In the genomic region with DNA sequence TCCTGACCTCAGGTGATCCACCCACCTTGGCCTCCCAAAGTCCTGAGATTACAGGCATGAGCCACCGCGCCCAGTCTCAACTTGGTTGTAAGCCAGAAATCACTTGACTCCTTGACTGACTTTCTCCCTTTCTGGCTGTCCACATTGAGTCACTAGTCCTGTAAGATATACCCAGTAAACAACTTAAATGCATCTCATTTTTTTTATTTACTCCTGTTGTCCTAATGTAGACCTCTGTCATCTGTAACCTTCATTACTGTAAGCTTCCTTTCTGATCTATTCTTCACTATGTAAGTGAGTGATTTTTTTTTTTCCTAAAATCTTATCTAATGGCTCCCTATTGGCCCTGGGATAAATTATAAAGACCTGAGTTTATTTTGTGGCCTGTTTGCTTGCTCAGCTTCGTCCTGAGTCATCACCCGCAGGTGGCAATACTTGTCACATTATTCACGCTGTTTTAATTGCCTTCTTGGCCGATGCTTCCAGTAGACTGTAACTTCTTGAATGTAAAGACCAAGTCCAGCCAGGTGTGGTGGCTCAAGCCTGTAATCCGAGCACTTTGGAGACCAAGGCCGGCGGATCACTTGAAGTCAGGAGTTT, we compare ENCODE assay signal across 9 cellular contexts. TPM values are rescaled to one million over a fixed set of nuclear protein-coding genes. Genes with fewer than 3 reads are reported as not detected.
A peak's percentile ranks its signal among the peaks of the same experiment; 100 is the strongest.
DNase-seq lines count a peak whose midpoint lies in the region; ATAC-seq and TF ChIP-seq lines count a peak whose summit lies in the region.
"Had no signal": no experiment of that assay in that cellular context is flagged by ENCODE, and none has a peak within 500 bp of the region (broad histone marks: within the 10 kb centered on the region; RNA-seq: fewer than 3 reads in every experiment).

No MANE protein-coding gene starts in this region.

- no peaks in the 10 kb centered on the region for H3K27me3 Mint-ChIP-seq in activated T-helper 1 cell treated with anti-CD3 and anti-CD28 coated beads, Interleukin-12 subunit alpha, Interleukin-12 subunit beta, Interleukin-2, Interleukin-4 antibody, amounts not matched to agents 30 ng/mL and 10 ng/mL and 1 ng/mL, durations not matched to agents 14 hours and 24 hours and 36 hours (ENCODE audit: insufficient read depth)
- H3K27me3 Mint-ChIP-seq in activated CD4-positive, alpha-beta T cell treated with anti-CD3 and anti-CD28 coated beads, Interleukin-2, amount 10 ng/mL, durations not matched to agents 7 days and 5 days = no peaks in the 10 kb centered on the region

- H3K36me3 Mint-ChIP-seq in activated T-helper 1 cell treated with anti-CD3 and anti-CD28 coated beads, Interleukin-12 subunit alpha, Interleukin-12 subunit beta, Interleukin-2, Interleukin-4 antibody, amounts not matched to agents 30 ng/mL and 10 ng/mL and 1 ng/mL, durations not matched to agents 14 hours and 24 hours and 36 hours (ENCODE audit: low read depth) = peaks cover 18% of the 10 kb centered on the region
- H3K36me3 Mint-ChIP-seq in activated CD4-positive, alpha-beta T cell treated with anti-CD3 and anti-CD28 coated beads, Interleukin-2, amount 10 ng/mL, durations not matched to agents 7 days and 5 days (ENCODE audit: low read depth) = peaks cover 32% of the 10 kb centered on the region

- WGBS in lower leg skin, 2 donors = 56 to 67% methylated on average over 9 of the region's 9 CpGs

- TF ChIP-seq POLR2A in lower leg skin (IDR thresholded peaks at IDR 0.05) = no peak

- peak; percentile 91 for ATAC-seq in mucosa of descending colon

- no peak overlapping the region for H3K4me3 ChIP-seq in mucosa of descending colon
- no peak overlapping the region for H3K4me3 ChIP-seq in lower leg skin (ENCODE audit: low read depth, poor library complexity, severe bottlenecking)

- H3K4me1 ChIP-seq in mucosa of descending colon (ENCODE audit: low read depth) = peaks cover 52% of the 10 kb centered on the region

- peaks cover 39% of the 10 kb centered on the region for H3K4me1 Mint-ChIP-seq in activated T-helper 1 cell treated with anti-CD3 and anti-CD28 coated beads, Interleukin-12 subunit alpha, Interleukin-12 subunit beta, Interleukin-2, Interleukin-4 antibody, amounts not matched to agents 30 ng/mL and 10 ng/mL and 1 ng/mL, durations not matched to agents 14 hours and 24 hours and 36 hours (ENCODE audit: low read depth)
- peaks cover 41% of the 10 kb centered on the region for H3K4me1 Mint-ChIP-seq in activated CD4-positive, alpha-beta T cell treated with anti-CD3 and anti-CD28 coated beads, Interleukin-2, amount 10 ng/mL, durations not matched to agents 7 days and 5 days

- CTCF ChIA-PET in activated CD4-positive, alpha-beta T cell treated with anti-CD3 and anti-CD28 coated beads, Interleukin-2, amount 10 ng/mL, durations not matched to agents 7 days and 5 days (lab: Charles Lee) = no interaction called here

- no peak overlapping the region for H3K27ac Mint-ChIP-seq in activated T-helper 1 cell treated with anti-CD3 and anti-CD28 coated beads, Interleukin-12 subunit alpha, Interleukin-12 subunit beta, Interleukin-2, Interleukin-4 antibody, amounts not matched to agents 30 ng/mL and 10 ng/mL and 1 ng/mL, durations not matched to agents 14 hours and 24 hours and 36 hours
- no peak overlapping the region for H3K27ac Mint-ChIP-seq in activated CD4-positive, alpha-beta T cell treated with anti-CD3 and anti-CD28 coated beads, Interleukin-2, amount 10 ng/mL, durations not matched to agents 7 days and 5 days

- intact Hi-C loops in mucosa of descending colon (cut with DNase I, micrococcal nuclease) = no loop called here
- intact Hi-C loops in activated T-helper 1 cell treated with anti-CD3 and anti-CD28 coated beads, Interleukin-12 subunit alpha, Interleukin-12 subunit beta, Interleukin-2, Interleukin-4 antibody, amounts not matched to agents 30 ng/mL and 10 ng/mL and 1 ng/mL, durations not matched to agents 14 hours and 24 hours and 36 hours (cut with micrococcal nuclease) = no loop called here
- intact Hi-C loops in lower leg skin (cut with DNase I; ENCODE audit: low total_unique reads) = no loop called here

- no peaks in the 10 kb centered on the region for H3K9me3 Mint-ChIP-seq in activated T-helper 1 cell treated with anti-CD3 and anti-CD28 coated beads, Interleukin-12 subunit alpha, Interleukin-12 subunit beta, Interleukin-2, Interleukin-4 antibody, amounts not matched to agents 30 ng/mL and 10 ng/mL and 1 ng/mL, durations not matched to agents 14 hours and 24 hours and 36 hours
- peaks cover 2% of the 10 kb centered on the region for H3K9me3 Mint-ChIP-seq in activated CD4-positive, alpha-beta T cell treated with anti-CD3 and anti-CD28 coated beads, Interleukin-2, amount 10 ng/mL, durations not matched to agents 7 days and 5 days

- no peak overlapping the region for H3K4me3 Mint-ChIP-seq in activated T-helper 1 cell treated with anti-CD3 and anti-CD28 coated beads, Interleukin-12 subunit alpha, Interleukin-12 subunit beta, Interleukin-2, Interleukin-4 antibody, amounts not matched to agents 30 ng/mL and 10 ng/mL and 1 ng/mL, durations not matched to agents 14 hours and 24 hours and 36 hours
- no peak overlapping the region for H3K4me3 Mint-ChIP-seq in activated CD4-positive, alpha-beta T cell treated with anti-CD3 and anti-CD28 coated beads, Interleukin-2, amount 10 ng/mL, durations not matched to agents 7 days and 5 days

- H3K9me3 ChIP-seq in mucosa of descending colon = no peaks in the 10 kb centered on the region

- TF ChIP-seq CTCF in mucosa of descending colon (IDR thresholded peaks at IDR 0.05) (no peak), lower leg skin (IDR thresholded peaks at IDR 0.05) (no peak)

- DNase-seq in COLO668 (lab: John Stamatoyannopoulos, UW; ENCODE audit: unreplicated experiment) = peak; percentile 10
- peak; percentile 78 for DNase-seq in HT1080 (ENCODE audit: low read depth)
- peak; percentile 84 for DNase-seq in astrocyte of the hippocampus (ENCODE audit: low read depth, low spot score)
- DNase-seq in mucosa of descending colon = peak in 1 of 3 donors; percentile 39
- DNase-seq in activated T-helper 1 cell treated with anti-CD3 and anti-CD28 coated beads, Interleukin-12 subunit alpha, Interleukin-12 subunit beta, Interleukin-2, Interleukin-4 antibody, amounts not matched to agents 30 ng/mL and 10 ng/mL and 1 ng/mL, durations not matched to agents 14 hours and 24 hours and 36 hours (ENCODE audit: low spot score) = no peak
- no peak for DNase-seq in lower leg skin (ENCODE audit: low spot score in 2 of 2)
- DNase-seq in activated CD4-positive, alpha-beta T cell treated with anti-CD3 and anti-CD28 coated beads, Interleukin-2, amount 10 ng/mL, durations not matched to agents 7 days and 5 days = no peak
- DNase-seq in NCI-H187 (lab: John Stamatoyannopoulos, UW) = no peak
- DNase-seq: MV-4-11 had no signal

- no peaks in the 10 kb centered on the region for H3K36me3 ChIP-seq in mucosa of descending colon (ENCODE audit: low read depth)

- POLR2A ChIA-PET in activated CD4-positive, alpha-beta T cell treated with anti-CD3 and anti-CD28 coated beads, Interleukin-2, amount 10 ng/mL, durations not matched to agents 7 days and 5 days (lab: Charles Lee) = no interaction called here

RNA-seq across cellular contexts. Expression of a gene that starts 41.0 kb away (rescaled TPM):
- total RNA-seq in HT1080 (2014; rRNA removed; shearing (Covaris generic)) = 60.6 and 92.9 TPM in 2 replicates
- polyA plus RNA-seq in HT1080 (2015; cell fraction: cytosol; rRNA removed) = 64.9 and 84.3 TPM in 2 replicates
- 119 and 136 TPM in 2 replicates for polyA plus RNA-seq in HT1080 (2015; cell fraction: nucleus; rRNA removed)
- total RNA-seq in mucosa of descending colon (100 to 1,000 TPM; 108 to 142 (median 112) TPM), lower leg skin (100 to 1,000 TPM in 1 of 4 donors, 10 to 100 TPM in 3; 58.7 to 121 (median 94.6) TPM)
- total RNA-seq in activated T-helper 1 cell treated with anti-CD3 and anti-CD28 coated beads, Interleukin-12 subunit alpha, Interleukin-12 subunit beta, Interleukin-2, Interleukin-4 antibody, amounts not matched to agents 30 ng/mL and 10 ng/mL and 1 ng/mL, durations not matched to agents 14 hours and 24 hours and 36 hours = 167 TPM in 2 replicates
- 100 to 1,000 TPM; 165 to 169 TPM for total RNA-seq in activated CD4-positive, alpha-beta T cell treated with anti-CD3 and anti-CD28 coated beads, Interleukin-2, amount 10 ng/mL, durations not matched to agents 7 days and 5 days

Comparison
In these comparisons a context has a peak if more than half of its experiments do, and no peak if none do; other contexts are left out.
1. DNase-seq: peak in COLO668 (single experiment), HT1080 (single experiment) and astrocyte of the hippocampus (single experiment); none in activated T-helper 1 cell treated with anti-CD3 and anti-CD28 coated beads, Interleukin-12 subunit alpha, Interleukin-12 subunit beta, Interleukin-2, Interleukin-4 antibody, amounts not matched to agents 30 ng/mL and 10 ng/mL and 1 ng/mL, durations not matched to agents 14 hours and 24 hours and 36 hours (single experiment), lower leg skin (0 of 2), activated CD4-positive, alpha-beta T cell treated with anti-CD3 and anti-CD28 coated beads, Interleukin-2, amount 10 ng/mL, durations not matched to agents 7 days and 5 days (single experiment) and NCI-H187 (0 of 2).